Comparison of ENCODE assay signal across 18 cellular contexts in the genomic region with DNA sequence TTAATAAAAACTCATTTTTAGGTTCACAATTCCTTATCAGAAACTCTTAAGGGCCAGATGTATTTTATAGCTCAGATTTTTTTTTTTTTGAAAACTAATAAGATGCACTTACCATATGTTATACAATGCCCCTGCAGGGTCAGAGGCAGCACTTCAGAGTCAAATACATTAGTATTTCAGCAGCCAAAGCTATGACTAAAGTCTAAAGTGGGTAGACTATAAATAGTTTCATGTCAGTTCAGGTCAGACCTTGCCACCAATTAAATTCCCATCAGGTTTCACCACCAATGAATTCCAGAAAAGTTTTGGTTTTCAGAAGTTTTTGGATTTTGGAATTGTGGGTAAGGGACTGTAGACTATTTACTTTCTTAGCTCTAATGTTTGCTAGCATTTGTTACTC.
DNase-seq lines count a peak whose midpoint lies in the region; ATAC-seq and TF ChIP-seq lines count a peak whose summit lies in the region.
"Had no signal": no experiment of that assay in that cellular context is flagged by ENCODE, and none has a peak within 500 bp of the region (broad histone marks: within the 10 kb centered on the region; RNA-seq: fewer than 3 reads in every experiment).

No MANE protein-coding gene starts in this region.

- ATAC-seq in activated CD8-positive, alpha-beta T cell treated with anti-CD3 and anti-CD28 coated beads for 36 hours = peak; percentile 73
- ATAC-seq in activated CD8-positive, alpha-beta T cell treated with anti-CD3 and anti-CD28 coated beads, Interleukin-2, amount 10 ng/mL, durations not matched to agents 7 days and 5 days = no peak
- peak; percentile 32 for ATAC-seq in stimulated activated naive CD8-positive, alpha-beta T cell treated with anti-CD3 and anti-CD28 coated beads, Interleukin-15, Interleukin-2, amounts not matched to agents 100 U/mL and 50 U/mL, for 24 hours
- ATAC-seq in HG03571 (IDR thresholded peaks at IDR 0.05; ENCODE audit: unreplicated experiment) = no peak
- ATAC-seq: T-cell had no signal

- CTCF ChIA-PET in activated CD8-positive, alpha-beta T cell treated with anti-CD3 and anti-CD28 coated beads for 36 hours (lab: Charles Lee) = interaction anchor here (0.7 to 2.0 kb wide), 6 partner anchors 17 to 278 kb away, joined by 3 to 9 read pairs (median 4); no protein-coding TSS in a partner anchor
- CTCF ChIA-PET in activated CD8-positive, alpha-beta T cell treated with anti-CD3 and anti-CD28 coated beads, Interleukin-2, amount 10 ng/mL, durations not matched to agents 7 days and 5 days (lab: Charles Lee) = interaction anchor here (1.1 to 1.8 kb wide), 3 partner anchors 18 to 277 kb away, joined by 4 to 5 read pairs (median 4); no protein-coding TSS in a partner anchor

- no peaks in the 10 kb centered on the region for H3F3A ChIP-seq in Loucy (ENCODE audit: low read depth)

- H3K27ac Mint-ChIP-seq in activated CD8-positive, alpha-beta T cell treated with anti-CD3 and anti-CD28 coated beads for 36 hours = peak overlapping the region; percentile 8
- H3K27ac Mint-ChIP-seq in activated CD8-positive, alpha-beta T cell treated with anti-CD3 and anti-CD28 coated beads, Interleukin-2, amount 10 ng/mL, durations not matched to agents 7 days and 5 days = no peak overlapping the region
- H3K27ac Mint-ChIP-seq: T-cell had no signal

- H3K4me3 Mint-ChIP-seq in activated CD8-positive, alpha-beta T cell treated with anti-CD3 and anti-CD28 coated beads for 36 hours = no peak overlapping the region
- H3K4me3 Mint-ChIP-seq in activated CD8-positive, alpha-beta T cell treated with anti-CD3 and anti-CD28 coated beads, Interleukin-2, amount 10 ng/mL, durations not matched to agents 7 days and 5 days = no peak overlapping the region
- H3K4me3 Mint-ChIP-seq: activated B cell treated with CpG ODN at 0.5 μM for 24 hours had no signal

- no peaks in the 10 kb centered on the region; the same call in 1 of the 2 replicates for H3K36me3 ChIP-seq in Loucy (ENCODE audit: insufficient read depth, low read length)
- H3K36me3 ChIP-seq in left ventricle myocardium inferior = no peaks in the 10 kb centered on the region

- no peaks in the 10 kb centered on the region for H3K9me2 ChIP-seq in Loucy (replicated peaks; ENCODE audit: low read depth, low read length)

- peaks cover 2% of the 10 kb centered on the region for H3K36me3 Mint-ChIP-seq in activated CD8-positive, alpha-beta T cell treated with anti-CD3 and anti-CD28 coated beads for 36 hours (ENCODE audit: low read depth)
- H3K36me3 Mint-ChIP-seq in activated CD8-positive, alpha-beta T cell treated with anti-CD3 and anti-CD28 coated beads, Interleukin-2, amount 10 ng/mL, durations not matched to agents 7 days and 5 days (ENCODE audit: low read depth) = no peaks in the 10 kb centered on the region
- H3K36me3 Mint-ChIP-seq: activated naive CD4-positive, alpha-beta T cell treated with anti-CD3 and anti-CD28 coated beads, Interleukin-2, amount 50 U/mL, for 72 hours; naive B cell had no signal

- H3K27me3 Mint-ChIP-seq in activated CD8-positive, alpha-beta T cell treated with anti-CD3 and anti-CD28 coated beads for 36 hours = no peaks in the 10 kb centered on the region
- H3K27me3 Mint-ChIP-seq in activated CD8-positive, alpha-beta T cell treated with anti-CD3 and anti-CD28 coated beads, Interleukin-2, amount 10 ng/mL, durations not matched to agents 7 days and 5 days (ENCODE audit: low read depth) = no peaks in the 10 kb centered on the region
- H3K27me3 Mint-ChIP-seq: activated B cell treated with CpG ODN at 0.5 μM for 24 hours, naive B cell, T-cell had no signal

- H3K4me3 ChIP-seq in Loucy (ENCODE audit: low read length, poor library complexity, severe bottlenecking) = no peak overlapping the region
- no peak overlapping the region for H3K4me3 ChIP-seq in left ventricle myocardium inferior

- peak overlapping the region; percentile 5 for H3K4me2 ChIP-seq in Loucy (ENCODE audit: low read depth, low read length, poor library complexity, severe bottlenecking)

- intact Hi-C loops in activated CD8-positive, alpha-beta T cell treated with anti-CD3 and anti-CD28 coated beads for 36 hours (cut with micrococcal nuclease) = no loop called here
- intact Hi-C loops in left ventricle myocardium inferior (cut with micrococcal nuclease) = no loop called here

- no peaks in the 10 kb centered on the region for H3K9me3 ChIP-seq in Loucy (ENCODE audit: insufficient read depth, low read depth, low read length)
- no peaks in the 10 kb centered on the region for H3K9me3 ChIP-seq in left ventricle myocardium inferior (replicated peaks)

- peaks cover 74% of the 10 kb centered on the region for H3K4me1 Mint-ChIP-seq in activated CD8-positive, alpha-beta T cell treated with anti-CD3 and anti-CD28 coated beads for 36 hours (ENCODE audit: low read depth)
- peaks cover 35% of the 10 kb centered on the region for H3K4me1 Mint-ChIP-seq in activated CD8-positive, alpha-beta T cell treated with anti-CD3 and anti-CD28 coated beads, Interleukin-2, amount 10 ng/mL, durations not matched to agents 7 days and 5 days (ENCODE audit: low read depth)

- peak overlapping the region; percentile 19 for H3K9ac ChIP-seq in Loucy (ENCODE audit: low read depth, low read length, poor library complexity, severe bottlenecking)

- H3K79me2 ChIP-seq in Loucy (ENCODE audit: insufficient read depth, low read length) = peaks cover 92% of the 10 kb centered on the region

- H3K4me1 ChIP-seq in Loucy (ENCODE audit: insufficient read depth, low read length, poor library complexity, severe bottlenecking) (peaks cover 17% of the 10 kb centered on the region), left ventricle myocardium inferior (peaks cover 71% of the 10 kb centered on the region)

- POLR2A ChIA-PET in activated CD8-positive, alpha-beta T cell treated with anti-CD3 and anti-CD28 coated beads for 36 hours (lab: Charles Lee) = interaction anchor here (0.5 to 2.1 kb wide), 7 partner anchors 13 to 111 kb away, joined by 3 to 7 read pairs (median 5); no protein-coding TSS in a partner anchor
- POLR2A ChIA-PET in activated CD8-positive, alpha-beta T cell treated with anti-CD3 and anti-CD28 coated beads, Interleukin-2, amount 10 ng/mL, durations not matched to agents 7 days and 5 days (lab: Charles Lee) = interaction anchor here (0.6 to 2.2 kb wide), 2 partner anchors 27 to 671 kb away, joined by 3 to 5 read pairs; partner anchors contain the start of gene TAB1

- DNase-seq in activated CD8-positive, alpha-beta T cell treated with anti-CD3 and anti-CD28 coated beads for 36 hours = no peak
- DNase-seq in activated CD8-positive, alpha-beta T cell treated with anti-CD3 and anti-CD28 coated beads, Interleukin-2, amount 10 ng/mL, durations not matched to agents 7 days and 5 days = no peak
- DNase-seq in left ventricle myocardium inferior (no peak), GM20000 (ENCODE audit: low spot score) (no peak), anterior cingulate cortex (lab: John Stamatoyannopoulos, UW) (no peak)
- no peak for DNase-seq in stimulated activated naive CD8-positive, alpha-beta T cell treated with anti-CD3 and anti-CD28 coated beads, Interleukin-15, Interleukin-2, amounts not matched to agents 100 U/mL and 50 U/mL, for 24 hours
- DNase-seq: activated B cell treated with CpG ODN at 0.5 μM for 24 hours; glutamatergic neuron; Kasumi-1; naive B cell; NCI-H1694; NCI-H526 treated with DMSO at 0.1 percent for 48 hours; retina; stimulated activated CD4-positive, alpha-beta T cell treated with anti-CD3 and anti-CD28 coated beads, Interleukin-4, amount 100 ng/mL, for 24 hours; T-cell had no signal

- no peak for TF ChIP-seq CTCF in activated CD8-positive, alpha-beta T cell treated with anti-CD3 and anti-CD28 coated beads for 36 hours (IDR thresholded peaks at IDR 0.05)
- TF ChIP-seq CTCF in Loucy (conservative IDR thresholded peaks at IDR 0.05; ENCODE audit: low read length) (no peak), left ventricle myocardium inferior (IDR thresholded peaks at IDR 0.05; ENCODE audit: borderline replicate concordance) (no peak), GM20000 (IDR thresholded peaks at IDR 0.05; ENCODE audit: extremely low read depth, missing control alignments) (no peak)

- H3K9me3 Mint-ChIP-seq in activated CD8-positive, alpha-beta T cell treated with anti-CD3 and anti-CD28 coated beads for 36 hours = no peaks in the 10 kb centered on the region
- H3K9me3 Mint-ChIP-seq in activated CD8-positive, alpha-beta T cell treated with anti-CD3 and anti-CD28 coated beads, Interleukin-2, amount 10 ng/mL, durations not matched to agents 7 days and 5 days (ENCODE audit: insufficient read depth) = no peaks in the 10 kb centered on the region
- H3K9me3 Mint-ChIP-seq: activated B cell treated with CpG ODN at 0.5 μM for 24 hours; activated naive CD4-positive, alpha-beta T cell treated with anti-CD3 and anti-CD28 coated beads, Interleukin-2, amount 50 U/mL, for 72 hours; naive B cell; T-cell had no signal

- H2AFZ ChIP-seq in Loucy (ENCODE audit: low read length) = no peak overlapping the region

- H3K27me3 ChIP-seq in Loucy (ENCODE audit: insufficient read depth, low read length, poor library complexity, severe bottlenecking) (no peaks in the 10 kb centered on the region), left ventricle myocardium inferior (ENCODE audit: low read depth) (no peaks in the 10 kb centered on the region)

- peaks cover 51% of the 10 kb centered on the region for H4K20me1 ChIP-seq in Loucy (ENCODE audit: insufficient read depth, low read length, poor library complexity, severe bottlenecking)

- peak overlapping the region; percentile 76 for H3K27ac ChIP-seq in left ventricle myocardium inferior (replicated peaks)

Comparison
In these comparisons a context has a peak if more than half of its experiments do, and no peak if none do; other contexts are left out.
1. ATAC-seq: peak in activated CD8-positive, alpha-beta T cell treated with anti-CD3 and anti-CD28 coated beads for 36 hours (single experiment) and stimulated activated naive CD8-positive, alpha-beta T cell treated with anti-CD3 and anti-CD28 coated beads, Interleukin-15, Interleukin-2, amounts not matched to agents 100 U/mL and 50 U/mL, for 24 hours (single experiment); none in activated CD8-positive, alpha-beta T cell treated with anti-CD3 and anti-CD28 coated beads, Interleukin-2, amount 10 ng/mL, durations not matched to agents 7 days and 5 days (single experiment) and HG03571 (single experiment).